Comparison of ENCODE assay signal across 8 cellular contexts in the genomic region with DNA sequence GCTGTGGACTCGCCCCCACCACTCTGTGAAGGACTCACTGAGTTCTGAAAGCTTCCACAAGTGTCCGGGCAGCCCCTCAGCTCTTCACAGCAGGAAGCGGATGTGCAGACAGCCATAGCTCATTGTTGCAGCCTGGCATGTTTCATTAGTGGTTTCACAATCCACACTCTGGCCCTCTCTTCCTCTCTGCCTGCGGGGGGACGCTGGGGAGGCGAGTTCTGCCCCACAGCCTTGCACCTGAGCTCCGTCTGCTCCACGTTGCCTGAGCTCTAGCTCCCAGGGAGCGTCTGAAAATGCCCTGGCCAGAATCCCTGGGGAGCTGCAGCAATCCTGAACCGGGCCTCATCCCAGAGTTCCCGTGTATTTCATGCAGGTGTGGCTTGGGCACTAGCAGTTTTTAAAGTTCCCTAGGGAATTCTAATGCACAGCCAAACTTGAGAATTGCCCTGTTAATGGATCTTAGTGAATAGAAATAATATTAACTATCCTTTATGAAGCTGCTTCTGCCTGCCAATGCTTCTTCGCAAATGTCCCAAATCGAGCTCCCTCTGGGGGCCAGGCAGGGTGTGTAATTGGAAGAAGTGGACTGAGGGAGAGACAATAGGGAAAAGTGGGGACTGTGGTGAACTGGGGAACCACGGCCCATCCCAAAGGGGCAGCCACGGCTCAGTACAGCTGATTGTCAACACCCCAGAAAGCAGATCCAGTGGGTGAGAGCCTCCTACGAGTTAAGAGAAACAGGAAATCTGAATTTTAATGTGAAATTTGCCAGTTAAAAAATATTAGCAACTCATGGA. TPM values are rescaled to one million over a fixed set of nuclear protein-coding genes. Genes with fewer than 3 reads are reported as not detected.
DNase-seq lines count a peak whose midpoint lies in the region; ATAC-seq lines count a peak whose summit lies in the region.

No MANE protein-coding gene starts in this region.

- H3K27ac Mint-ChIP-seq in T-helper 17 cell: peak overlapping the region; percentile 19

- H3K4me1 Mint-ChIP-seq in T-helper 17 cell: peaks cover 10% of the 10 kb centered on the region

- no peaks in the 10 kb centered on the region for H3K9me3 ChIP-seq in T-helper 17 cell (ENCODE audit: control insufficient read depth, low read length, poor library complexity, severe bottlenecking)

- ATAC-seq in GM19043 (IDR thresholded peaks at IDR 0.05; ENCODE audit: low read depth, unreplicated experiment): peak; percentile 43
- ATAC-seq in HG03354 (IDR thresholded peaks at IDR 0.05; ENCODE audit: poor library complexity, severe bottlenecking, unreplicated experiment): peak; percentile 71
- ATAC-seq in T-helper 17 cell: peak; percentile 55
- peak; percentile 24 for ATAC-seq in left colon
- no peak for ATAC-seq in HG03135 (IDR thresholded peaks at IDR 0.05; ENCODE audit: unreplicated experiment)

- DNase-seq in DMS153 treated with DMSO at 0.1 percent for 48 hours (lab: John Stamatoyannopoulos, UW; ENCODE audit: unreplicated experiment): peak; percentile 68
- DNase-seq in T-helper 17 cell: no peak
- DNase-seq in left colon: no peak
- DNase-seq in stimulated activated CD4-positive, alpha-beta T cell treated with anti-CD3 and anti-CD28 coated beads, Interleukin-4, amount 100 ng/mL, for 1 hour: no peak
- DNase-seq in NCI-H226: no peak

- intact Hi-C loops in left colon (cut with DNase I, micrococcal nuclease): no loop called here

- H3K27me3 Mint-ChIP-seq in T-helper 17 cell: peaks cover 14% of the 10 kb centered on the region

- H3K4me3 Mint-ChIP-seq in T-helper 17 cell: no peak overlapping the region

- H3K36me3 Mint-ChIP-seq in T-helper 17 cell (ENCODE audit: low read depth): no peaks in the 10 kb centered on the region

RNA-seq across cellular contexts. Expression of a gene that starts 51.5 kb away (rescaled TPM):
- not detected for total RNA-seq in T-helper 17 cell
- not detected for total RNA-seq in left colon
